Comparison of ENCODE assay signal across 19 cellular contexts in the genomic region with DNA sequence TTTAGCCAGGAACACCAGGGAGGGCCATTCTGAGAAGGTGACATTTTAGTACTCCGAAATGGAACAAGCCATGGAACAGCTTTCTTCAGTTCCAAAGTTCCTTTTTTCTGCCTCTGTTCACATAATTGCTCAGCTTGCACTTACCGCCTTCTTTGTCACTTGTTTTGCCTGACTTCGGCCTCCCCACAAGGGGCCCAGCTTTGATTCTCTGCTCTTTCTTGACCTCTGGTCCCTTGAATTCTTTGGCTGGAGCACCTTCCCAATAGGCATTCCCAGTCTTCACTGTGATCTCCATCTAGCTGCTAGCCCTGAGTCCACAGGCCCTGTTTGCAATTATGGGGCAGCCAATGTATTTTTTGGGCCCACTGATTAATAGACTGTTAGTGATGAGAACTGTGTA. TPM values are rescaled to one million over a fixed set of nuclear protein-coding genes. Genes with fewer than 3 reads are reported as not detected.
DNase-seq lines count a peak whose midpoint lies in the region; ATAC-seq and TF ChIP-seq lines count a peak whose summit lies in the region.
"Had no signal": no experiment of that assay in that cellular context is flagged by ENCODE, and none has a peak within 500 bp of the region (broad histone marks: within the 10 kb centered on the region; RNA-seq: fewer than 3 reads in every experiment).

No MANE protein-coding gene starts in this region.

- no peak overlapping the region for H3K18ac ChIP-seq in IMR-90 (ENCODE audit: low read depth, low read length)

- H3K36me3 Mint-ChIP-seq in endodermal cell (ENCODE audit: low read depth) (no peaks in the 10 kb centered on the region), neural progenitor cell (no peaks in the 10 kb centered on the region), Calu3 (ENCODE audit: insufficient read depth, unreplicated experiment) (no peaks in the 10 kb centered on the region)
- H3K36me3 Mint-ChIP-seq: CD14-positive monocyte; CD4-positive, alpha-beta memory T cell; CD4-positive, CD25-positive, alpha-beta regulatory T cell; CD8-positive, alpha-beta memory T cell had no signal

- H3K27me3 ChIP-seq in IMR-90 (ENCODE audit: control insufficient read depth, insufficient read depth, low read length) (peaks cover 3% of the 10 kb centered on the region; the same call in 1 of the 2 replicates), endodermal cell (ENCODE audit: control insufficient read depth, insufficient read depth, low read length, poor library complexity, severe bottlenecking) (no peaks in the 10 kb centered on the region), neural progenitor cell (no peaks in the 10 kb centered on the region), upper lobe of left lung (no peaks in the 10 kb centered on the region), lower lobe of right lung (ENCODE audit: low read depth) (no peaks in the 10 kb centered on the region)
- H3K27me3 ChIP-seq: BE2C had no signal

- H4K91ac ChIP-seq in IMR-90 (ENCODE audit: insufficient read depth, low read depth, low read length): no peak overlapping the region

- CTCF ChIA-PET in IMR-90 (lab: Yijun Ruan, JAX): interaction anchor here (0.5 kb wide), 1 partner anchor 165 kb away, joined by 3 read pairs; no protein-coding TSS in a partner anchor
- CTCF ChIA-PET in Calu3 (lab: Charles Lee): interaction anchor here (0.6 kb wide), 1 partner anchor 234 kb away, joined by 3 read pairs; no protein-coding TSS in a partner anchor

- H3K4me1 Mint-ChIP-seq in endodermal cell: peaks cover 10% of the 10 kb centered on the region
- H3K4me1 Mint-ChIP-seq in neural progenitor cell: peaks cover 70% of the 10 kb centered on the region
- H3K4me1 Mint-ChIP-seq in Calu3 (ENCODE audit: low read depth, unreplicated experiment): no peaks in the 10 kb centered on the region
- H3K4me1 Mint-ChIP-seq: CD14-positive monocyte; CD4-positive, alpha-beta memory T cell; CD4-positive, CD25-positive, alpha-beta regulatory T cell; CD8-positive, alpha-beta memory T cell had no signal

- no peak overlapping the region for H3K56ac ChIP-seq in IMR-90 (ENCODE audit: extremely low read depth, insufficient read depth, low read length)

- H3K4me3 Mint-ChIP-seq in endodermal cell (no peak overlapping the region), neural progenitor cell (peak overlapping the region; percentile 49), Calu3 (ENCODE audit: low read depth, unreplicated experiment) (no peak overlapping the region)
- H3K4me3 Mint-ChIP-seq: CD14-positive monocyte; CD4-positive, alpha-beta memory T cell; CD4-positive, CD25-positive, alpha-beta regulatory T cell; CD8-positive, alpha-beta memory T cell had no signal

- H2BK120ac ChIP-seq in IMR-90 (ENCODE audit: low read depth, low read length): no peak overlapping the region

- BruUV-seq in IMR-90 (replicated peaks; lab: Mats Ljungman, UMichigan) (no TSS peak), Calu3 (replicated peaks; lab: Mats Ljungman, UMichigan) (no TSS peak)

- H2AK9ac ChIP-seq in IMR-90 (replicated peaks; ENCODE audit: low read depth, low read length, poor library complexity): no peak overlapping the region

- TF ChIP-seq CTCF in IMR-90 (conservative IDR thresholded peaks at IDR 0.05; ENCODE audit: low read depth, low read length) (no peak), endodermal cell (conservative IDR thresholded peaks at IDR 0.05) (no peak), neural progenitor cell (IDR thresholded peaks at IDR 0.05) (no peak), Calu3 (IDR thresholded peaks at IDR 0.05; ENCODE audit: unreplicated experiment) (no peak), upper lobe of left lung (IDR thresholded peaks at IDR 0.05) (no peak), lower lobe of right lung (IDR thresholded peaks at IDR 0.05) (no peak)

- H3K36me3 ChIP-seq in IMR-90 (ENCODE audit: control insufficient read depth, insufficient read depth, low read length): no peaks in the 10 kb centered on the region
- no peaks in the 10 kb centered on the region for H3K36me3 ChIP-seq in endodermal cell (ENCODE audit: control insufficient read depth, insufficient read depth, low read length)
- no peaks in the 10 kb centered on the region for H3K36me3 ChIP-seq in neural progenitor cell
- no peaks in the 10 kb centered on the region for H3K36me3 ChIP-seq in upper lobe of left lung
- no peaks in the 10 kb centered on the region for H3K36me3 ChIP-seq in lower lobe of right lung
- H3K36me3 ChIP-seq: BE2C, BLaER1 had no signal

- no peak overlapping the region for H3K4me3 ChIP-seq in IMR-90 (ENCODE audit: insufficient read depth, low read depth, low read length)
- no peak overlapping the region for H3K4me3 ChIP-seq in endodermal cell (ENCODE audit: low read length)
- H3K4me3 ChIP-seq in neural progenitor cell: no peak overlapping the region
- no peak overlapping the region for H3K4me3 ChIP-seq in upper lobe of left lung
- no peak overlapping the region for H3K4me3 ChIP-seq in lower lobe of right lung
- H3K4me3 ChIP-seq: A549, BLaER1 had no signal

- H4K8ac ChIP-seq in IMR-90 (ENCODE audit: low read depth in 2 of 2, low read length in 2 of 2): no peak overlapping the region

- H3K9me3 Mint-ChIP-seq in endodermal cell: no peaks in the 10 kb centered on the region
- H3K9me3 Mint-ChIP-seq in neural progenitor cell: no peaks in the 10 kb centered on the region
- H3K9me3 Mint-ChIP-seq in Calu3 (ENCODE audit: low read depth, unreplicated experiment): no peaks in the 10 kb centered on the region
- H3K9me3 Mint-ChIP-seq: CD4-positive, alpha-beta memory T cell; CD8-positive, alpha-beta memory T cell had no signal

- H3K9ac ChIP-seq in IMR-90 (ENCODE audit: low read depth, low read length): no peak overlapping the region
- no peak overlapping the region for H3K9ac ChIP-seq in endodermal cell (ENCODE audit: extremely low read depth, low read length, poor library complexity, severe bottlenecking)
- no peak overlapping the region for H3K9ac ChIP-seq in neural progenitor cell
- H3K9ac ChIP-seq: BLaER1 had no signal

- no peak overlapping the region for H4K5ac ChIP-seq in IMR-90 (ENCODE audit: low read depth, low read length)

- no peak for TF ChIP-seq RAD21 in IMR-90 (IDR thresholded peaks at IDR 0.05; ENCODE audit: low read length)

- H3K27me3 Mint-ChIP-seq in endodermal cell (ENCODE audit: insufficient read depth) (no peaks in the 10 kb centered on the region), neural progenitor cell (ENCODE audit: insufficient read depth, low read depth) (peaks cover 11% of the 10 kb centered on the region), Calu3 (ENCODE audit: unreplicated experiment) (peaks cover 39% of the 10 kb centered on the region)
- H3K27me3 Mint-ChIP-seq: CD4-positive, CD25-positive, alpha-beta regulatory T cell had no signal

- no peak overlapping the region for H3K27ac ChIP-seq in IMR-90 (ENCODE audit: insufficient read depth, low read length)
- peak overlapping the region; percentile 26 for H3K27ac ChIP-seq in endodermal cell (ENCODE audit: low read depth, low read length)
- H3K27ac ChIP-seq in neural progenitor cell: peak overlapping the region; percentile 35
- H3K27ac ChIP-seq in upper lobe of left lung: no peak overlapping the region
- H3K27ac ChIP-seq in lower lobe of right lung: no peak overlapping the region
- H3K27ac ChIP-seq: 22Rv1, A549, BLaER1 had no signal

- ATAC-seq in IMR-90 (ENCODE audit: low read depth): no peak
- no peak for ATAC-seq in upper lobe of left lung (ENCODE audit: low FRiP score in 2 of 2)
- ATAC-seq in lower lobe of right lung: no peak
- ATAC-seq: A549 had no signal

- no peak overlapping the region for H2BK20ac ChIP-seq in IMR-90 (ENCODE audit: low read depth, low read length)

- H3K9me3 ChIP-seq in IMR-90 (ENCODE audit: control insufficient read depth, insufficient read depth, low read length) (no peaks in the 10 kb centered on the region), endodermal cell (ENCODE audit: control insufficient read depth, low read length) (no peaks in the 10 kb centered on the region), neural progenitor cell (ENCODE audit: low read depth) (no peaks in the 10 kb centered on the region), upper lobe of left lung (no peaks in the 10 kb centered on the region), lower lobe of right lung (no peaks in the 10 kb centered on the region)
- H3K9me3 ChIP-seq: A549, BE2C, BLaER1 had no signal

- H3K4ac ChIP-seq in IMR-90 (ENCODE audit: low read depth, low read length): no peak overlapping the region

- no peak overlapping the region for H3K4me2 ChIP-seq in IMR-90 (ENCODE audit: low read depth, low read length)
- peak overlapping the region; percentile 31 for H3K4me2 ChIP-seq in neural progenitor cell
- H3K4me2 ChIP-seq: A549, BLaER1 had no signal

- TF ChIP-seq POLR2A in IMR-90 (IDR thresholded peaks at IDR 0.05; ENCODE audit: low read depth, low read length) (no peak), upper lobe of left lung (IDR thresholded peaks at IDR 0.05) (no peak)

- POLR2A ChIA-PET in IMR-90 (lab: Charles Lee; ENCODE audit: unreplicated experiment): interaction anchor here (0.6 kb wide), 1 partner anchor 131 kb away, joined by 5 read pairs; no protein-coding TSS in a partner anchor

- no peaks in the 10 kb centered on the region for H3K79me2 ChIP-seq in neural progenitor cell (ENCODE audit: low read depth)

- no peaks in the 10 kb centered on the region for H4K20me1 ChIP-seq in IMR-90 (ENCODE audit: insufficient read depth, low read length)
- no peaks in the 10 kb centered on the region for H4K20me1 ChIP-seq in neural progenitor cell (ENCODE audit: low read depth)

- TF ChIP-seq EP300 in upper lobe of left lung (IDR thresholded peaks at IDR 0.05): no peak

- H3K79me1 ChIP-seq in IMR-90 (ENCODE audit: low read depth in 1 of 2, low read length in 2 of 2): no peaks in the 10 kb centered on the region

- WGBS in IMR-90 (ENCODE audit: extremely low coverage in 2 of 2, insufficient read length in 1 of 2), 2 experiments: 100% methylated on average over 1 of the region's 3 CpGs; no CpG with 5 or more reads in 1 of the 2 experiments
- 84 to 89% methylated on average over 3 of the region's 3 CpGs for WGBS in endodermal cell (ENCODE audit: insufficient coverage in 1 of 2, insufficient read length in 1 of 2), 2 experiments
- 94 to 96% methylated on average over 3 of the region's 3 CpGs for WGBS in upper lobe of left lung, 2 donors

- no peak overlapping the region for H3K14ac ChIP-seq in IMR-90 (replicated peaks; ENCODE audit: low read depth, low read length)

- dilution Hi-C loops in IMR-90 (cut with HindIII; ENCODE audit: low sequenced_read_pairs, unreplicated experiment): no loop called here

- H3K23ac ChIP-seq in IMR-90 (ENCODE audit: low read depth, low read length): no peak overlapping the region

- no peak overlapping the region for H2BK5ac ChIP-seq in IMR-90 (ENCODE audit: low read depth, low read length, poor library complexity, severe bottlenecking)

- in situ Hi-C loops in IMR-90 (cut with MboI; ENCODE audit: low sequenced_read_pairs): no loop called here

- H3K9me1 ChIP-seq in IMR-90 (ENCODE audit: insufficient read depth, low read length): no peaks in the 10 kb centered on the region

- H3F3A ChIP-seq in neural progenitor cell (ENCODE audit: low read depth): peaks cover 24% of the 10 kb centered on the region

- H3K4me1 ChIP-seq in IMR-90 (ENCODE audit: control insufficient read depth, insufficient read depth, low read length) (peaks cover 12% of the 10 kb centered on the region), endodermal cell (ENCODE audit: control insufficient read depth, insufficient read depth, low read length) (peaks cover 4% of the 10 kb centered on the region), neural progenitor cell (peaks cover 52% of the 10 kb centered on the region), upper lobe of left lung (no peaks in the 10 kb centered on the region), lower lobe of right lung (no peaks in the 10 kb centered on the region)
- H3K4me1 ChIP-seq: A549 had no signal

- DNase-seq in IMR-90: no peak
- DNase-seq in endodermal cell: no peak
- peak; percentile 50 for DNase-seq in neural progenitor cell (ENCODE audit: low spot score)
- no peak for DNase-seq in Calu3
- DNase-seq in upper lobe of left lung: no peak
- no peak for DNase-seq in lower lobe of right lung
- DNase-seq: BE2C; C1 segment of cervical spinal cord; CD4-positive, alpha-beta memory T cell; CD4-positive, CD25-positive, alpha-beta regulatory T cell; CD8-positive, alpha-beta memory T cell; COR-L47; DMS79 treated with DMSO at 0.1 percent for 48 hours; GF-D8 had no signal

- H2BK15ac ChIP-seq in IMR-90 (ENCODE audit: low read depth, low read length): no peak overlapping the region

- intact Hi-C loops in IMR-90 (cut with micrococcal nuclease): no loop called here
- intact Hi-C loops in Calu3 (cut with micrococcal nuclease; ENCODE audit: unreplicated experiment): no loop called here
- intact Hi-C loops in lower lobe of right lung (cut with DNase I): no loop called here

- no peak overlapping the region for H2AK5ac ChIP-seq in IMR-90 (ENCODE audit: low read depth, low read length)

- H2AFZ ChIP-seq in IMR-90 (replicated peaks; ENCODE audit: low read length, poor library complexity): peak overlapping the region; percentile 8
- no peak overlapping the region for H2AFZ ChIP-seq in neural progenitor cell (replicated peaks)

- H3K27ac Mint-ChIP-seq in endodermal cell (no peak overlapping the region), neural progenitor cell (peak overlapping the region; percentile 55), Calu3 (ENCODE audit: unreplicated experiment) (no peak overlapping the region)
- H3K27ac Mint-ChIP-seq: CD14-positive monocyte; CD4-positive, alpha-beta memory T cell; CD8-positive, alpha-beta memory T cell had no signal

RNA-seq across cellular contexts. Expression of gene SLC7A14, which starts 51.4 kb away (rescaled TPM):
- total RNA-seq in IMR-90 (2012; rRNA removed): 6.7 and 6.8 TPM in 2 replicates
- polyA plus RNA-seq in IMR-90 (2012; rRNA removed): 2.5 and 2.7 TPM in 2 replicates
- polyA plus RNA-seq in IMR-90 (2012; cell fraction: cytosol; rRNA removed): 1.6 TPM in 2 replicates
- 1.0 and 2.1 TPM in 2 replicates for polyA plus RNA-seq in IMR-90 (2012; cell fraction: nucleus; rRNA removed; ENCODE audit: low replicate concordance)
- total RNA-seq in endodermal cell: under 1 TPM; 0.29 to 0.42 TPM
- 0.14 TPM for polyA plus RNA-seq in endodermal cell (2013, experiment 1 of 2)
- 0.08 TPM for polyA plus RNA-seq in endodermal cell (2013, experiment 2 of 2)
- under 0.01 TPM in 1 of 2 replicates, not detected in the other for total RNA-seq in neural progenitor cell (ENCODE audit: low replicate concordance)
- total RNA-seq in Calu3 (2022): not detected in 2 replicates
- under 1 TPM in 1 of 6 donors, not detected in 5; 0.03 TPM for total RNA-seq in upper lobe of left lung
- 0.06 TPM for total RNA-seq in lower lobe of right lung
- total RNA-seq: A172; CD4-positive, alpha-beta memory T cell; CD4-positive, CD25-positive, alpha-beta regulatory T cell; CD8-positive, alpha-beta memory T cell had no signal
- polyA plus RNA-seq: A549; CD14-positive monocyte; CD4-positive, alpha-beta memory T cell; CD4-positive, CD25-positive, alpha-beta regulatory T cell; CD8-positive, alpha-beta memory T cell had no signal

Comparison
In these comparisons a context has a peak if more than half of its experiments do, and no peak if none do; other contexts are left out.
1. H3K27ac ChIP-seq: peak in endodermal cell (single experiment) and neural progenitor cell (single experiment); none in IMR-90 (single experiment), upper lobe of left lung (0 of 4) and lower lobe of right lung (single experiment).